ENCODE assay signal across 20 cellular contexts in genomic region chr2:11373096-11373495, GRCh38. TPM values are rescaled to one million over a fixed set of nuclear protein-coding genes. Genes with fewer than 3 reads are reported as not detected.
DNase-seq lines count a peak whose midpoint lies in the region; ATAC-seq and TF ChIP-seq lines count a peak whose summit lies in the region.
"Had no signal": no experiment of that assay in that cellular context is flagged by ENCODE, and none has a peak within 500 bp of the region (broad histone marks: within the 10 kb centered on the region; RNA-seq: fewer than 3 reads in every experiment).

No MANE protein-coding gene starts in this region.

- H3K9me3 ChIP-seq in SJSA1 (replicated peaks): no peaks in the 10 kb centered on the region
- H3K9me3 ChIP-seq in thoracic aorta: no peaks in the 10 kb centered on the region
- H3K9me3 ChIP-seq: heart right ventricle had no signal

- H3K4me3 ChIP-seq in SJSA1 (no peak overlapping the region), thoracic aorta (no peak overlapping the region)
- H3K4me3 ChIP-seq: heart right ventricle had no signal

- H3K36me3 Mint-ChIP-seq in mesothelial cell of epicardium: no peaks in the 10 kb centered on the region
- no peaks in the 10 kb centered on the region for H3K36me3 Mint-ChIP-seq in activated CD4-positive, alpha-beta T cell treated with anti-CD3 and anti-CD28 coated beads, Interleukin-2, amount 10 ng/mL, durations not matched to agents 24 days and 14 days (ENCODE audit: low read depth)

- H3K4me1 Mint-ChIP-seq in mesothelial cell of epicardium: peaks cover 44% of the 10 kb centered on the region
- no peaks in the 10 kb centered on the region for H3K4me1 Mint-ChIP-seq in activated CD4-positive, alpha-beta T cell treated with anti-CD3 and anti-CD28 coated beads, Interleukin-2, amount 10 ng/mL, durations not matched to agents 24 days and 14 days

- H3K27ac ChIP-seq in SJSA1 (peak overlapping the region; percentile 92), thoracic aorta (peak overlapping the region; percentile 96 to 98)
- H3K27ac ChIP-seq: HL-60, WERI-Rb-1 had no signal

- H3K4me1 ChIP-seq in SJSA1 (replicated peaks): peaks cover 30% of the 10 kb centered on the region
- peaks cover 28 to 62% of the 10 kb centered on the region in 2 donors for H3K4me1 ChIP-seq in thoracic aorta (ENCODE audit: control insufficient read depth in 1 of 2, low read depth in 2 of 2)

- H3K27me3 ChIP-seq in SJSA1 (replicated peaks) (no peaks in the 10 kb centered on the region), thoracic aorta (replicated peaks; ENCODE audit: insufficient read depth) (no peaks in the 10 kb centered on the region)
- H3K27me3 ChIP-seq: heart right ventricle had no signal

- H3K4me3 Mint-ChIP-seq in mesothelial cell of epicardium: no peak overlapping the region
- no peak overlapping the region for H3K4me3 Mint-ChIP-seq in activated CD4-positive, alpha-beta T cell treated with anti-CD3 and anti-CD28 coated beads, Interleukin-2, amount 10 ng/mL, durations not matched to agents 24 days and 14 days
- H3K4me3 Mint-ChIP-seq: activated T-helper 1 cell treated with anti-CD3 and anti-CD28 coated beads, Interleukin-12 subunit alpha, Interleukin-12 subunit beta, Interleukin-2, Interleukin-4 antibody, amounts not matched to agents 30 ng/mL and 10 ng/mL and 1 ng/mL, durations not matched to agents 14 hours and 24 hours and 36 hours had no signal

- H3K27ac Mint-ChIP-seq in mesothelial cell of epicardium: peak overlapping the region; percentile 97
- no peak overlapping the region for H3K27ac Mint-ChIP-seq in activated CD4-positive, alpha-beta T cell treated with anti-CD3 and anti-CD28 coated beads, Interleukin-2, amount 10 ng/mL, durations not matched to agents 24 days and 14 days
- H3K27ac Mint-ChIP-seq: activated T-helper 1 cell treated with anti-CD3 and anti-CD28 coated beads, Interleukin-12 subunit alpha, Interleukin-12 subunit beta, Interleukin-2, Interleukin-4 antibody, amounts not matched to agents 30 ng/mL and 10 ng/mL and 1 ng/mL, durations not matched to agents 14 hours and 24 hours and 36 hours had no signal

- no peak for ATAC-seq in thoracic aorta (ENCODE audit: insufficient number of reproducible peaks, low FRiP score, low read depth)
- no peak for ATAC-seq in HG02571 (IDR thresholded peaks at IDR 0.05; ENCODE audit: unreplicated experiment)
- ATAC-seq in HG03432 (IDR thresholded peaks at IDR 0.05; ENCODE audit: unreplicated experiment): no peak
- no peak for ATAC-seq in esophagus mucosa
- ATAC-seq: heart right ventricle had no signal

- H3K36me3 ChIP-seq in SJSA1: no peaks in the 10 kb centered on the region
- no peaks in the 10 kb centered on the region for H3K36me3 ChIP-seq in thoracic aorta
- H3K36me3 ChIP-seq: heart right ventricle, WERI-Rb-1 had no signal

- peak; percentile 39 for DNase-seq in HT-29 (ENCODE audit: low spot score)
- no peak for DNase-seq in SJSA1 (ENCODE audit: low read depth in 1 of 2, low spot score in 2 of 2)
- DNase-seq in mesothelial cell of epicardium (ENCODE audit: low spot score in 2 of 2, unreplicated experiment in 2 of 2): no peak
- no peak for DNase-seq in thoracic aorta (ENCODE audit: low spot score)
- no peak for DNase-seq in activated CD4-positive, alpha-beta T cell treated with anti-CD3 and anti-CD28 coated beads, Interleukin-2, amount 10 ng/mL, durations not matched to agents 24 days and 14 days
- DNase-seq: activated CD8-positive, alpha-beta memory T cell treated with anti-CD3 and anti-CD28 coated beads for 24 hours; Calu3; GDM1; heart right ventricle; islet precursor cell; KG1; NCI-H82; retina; stimulated activated CD4-positive, alpha-beta T cell treated with anti-CD3 and anti-CD28 coated beads, Interleukin-15, amount 100 ng/mL, for 24 hours; WERI-Rb-1 had no signal

- no peak for TF ChIP-seq CTCF in mesothelial cell of epicardium (IDR thresholded peaks at IDR 0.05; ENCODE audit: unreplicated experiment)
- no peak for TF ChIP-seq CTCF in thoracic aorta (IDR thresholded peaks at IDR 0.05)

- H3K27me3 Mint-ChIP-seq in mesothelial cell of epicardium (ENCODE audit: low read depth): no peaks in the 10 kb centered on the region
- peaks cover 6% of the 10 kb centered on the region for H3K27me3 Mint-ChIP-seq in activated CD4-positive, alpha-beta T cell treated with anti-CD3 and anti-CD28 coated beads, Interleukin-2, amount 10 ng/mL, durations not matched to agents 24 days and 14 days

- no peaks in the 10 kb centered on the region for H3K9me3 Mint-ChIP-seq in mesothelial cell of epicardium
- H3K9me3 Mint-ChIP-seq in activated CD4-positive, alpha-beta T cell treated with anti-CD3 and anti-CD28 coated beads, Interleukin-2, amount 10 ng/mL, durations not matched to agents 24 days and 14 days: no peaks in the 10 kb centered on the region
- H3K9me3 Mint-ChIP-seq: activated T-helper 1 cell treated with anti-CD3 and anti-CD28 coated beads, Interleukin-12 subunit alpha, Interleukin-12 subunit beta, Interleukin-2, Interleukin-4 antibody, amounts not matched to agents 30 ng/mL and 10 ng/mL and 1 ng/mL, durations not matched to agents 14 hours and 24 hours and 36 hours had no signal

- intact Hi-C loops in activated CD4-positive, alpha-beta T cell treated with anti-CD3 and anti-CD28 coated beads, Interleukin-2, amount 10 ng/mL, durations not matched to agents 24 days and 14 days (cut with micrococcal nuclease): no loop called here

RNA-seq across cellular contexts. Expression of gene ROCK2, which starts 28.7 kb away (rescaled TPM):
- 37.1 and 39.4 TPM in 2 replicates for total RNA-seq in HT-29 (2014; rRNA removed; shearing (Covaris generic))
- total RNA-seq in SJSA1 (2014; rRNA removed; shearing (Covaris generic)): 56.0 and 79.3 TPM in 2 replicates
- 37.5 to 46.3 TPM (median 45.4 TPM) in 3 replicates for total RNA-seq in mesothelial cell of epicardium
- total RNA-seq in thoracic aorta: 10 to 100 TPM; 85.8 to 96.6 TPM
- total RNA-seq in activated CD4-positive, alpha-beta T cell treated with anti-CD3 and anti-CD28 coated beads, Interleukin-2, amount 10 ng/mL, durations not matched to agents 24 days and 14 days: 18.4 and 24.4 TPM in 2 replicates
- 14.4 TPM for total RNA-seq in esophagus mucosa
